In the genomic region with DNA sequence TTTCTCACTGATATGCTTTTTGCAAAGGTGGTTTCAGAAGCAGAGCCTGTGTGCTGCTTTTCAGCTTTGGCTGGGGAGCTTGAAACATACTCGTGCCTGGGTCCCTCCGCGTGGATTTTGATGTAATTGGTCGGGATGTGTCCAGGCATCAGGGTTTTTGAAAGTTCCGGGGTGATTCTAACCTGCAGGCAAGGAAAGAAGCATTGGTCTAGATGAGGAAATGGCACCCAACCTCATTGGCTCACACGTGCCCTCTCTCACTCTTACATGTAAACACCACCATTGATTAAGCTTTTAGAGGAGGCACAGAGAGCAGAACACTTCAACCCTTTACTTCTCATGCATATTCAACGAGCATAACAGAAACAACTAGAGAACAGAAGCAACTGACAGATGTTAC, we compare ENCODE assay signal across 1 cellular context.
A peak's percentile ranks its signal among the peaks of the same experiment; 100 is the strongest.
TF ChIP-seq lines count a peak whose summit lies in the region.

No MANE protein-coding gene starts in this region.

TF ChIP-seq in H1, 55 proteins besides CTCF, POLR2A, EP300 and RAD21:
- TF ChIP-seq, protein P1, sequence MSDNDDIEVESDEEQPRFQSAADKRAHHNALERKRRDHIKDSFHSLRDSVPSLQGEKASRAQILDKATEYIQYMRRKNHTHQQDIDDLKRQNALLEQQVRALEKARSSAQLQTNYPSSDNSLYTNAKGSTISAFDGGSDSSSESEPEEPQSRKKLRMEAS (IDR thresholded peaks at IDR 0.05) = peak; percentile 60
- 0 out of 2 replicates have a peak, but pooled peaks have one; percentile 2 for TF ChIP-seq YY1 (IDR thresholded peaks at IDR 0.05; ENCODE audit: low read depth, low read length)
- TF ChIP-seq, protein P2, sequence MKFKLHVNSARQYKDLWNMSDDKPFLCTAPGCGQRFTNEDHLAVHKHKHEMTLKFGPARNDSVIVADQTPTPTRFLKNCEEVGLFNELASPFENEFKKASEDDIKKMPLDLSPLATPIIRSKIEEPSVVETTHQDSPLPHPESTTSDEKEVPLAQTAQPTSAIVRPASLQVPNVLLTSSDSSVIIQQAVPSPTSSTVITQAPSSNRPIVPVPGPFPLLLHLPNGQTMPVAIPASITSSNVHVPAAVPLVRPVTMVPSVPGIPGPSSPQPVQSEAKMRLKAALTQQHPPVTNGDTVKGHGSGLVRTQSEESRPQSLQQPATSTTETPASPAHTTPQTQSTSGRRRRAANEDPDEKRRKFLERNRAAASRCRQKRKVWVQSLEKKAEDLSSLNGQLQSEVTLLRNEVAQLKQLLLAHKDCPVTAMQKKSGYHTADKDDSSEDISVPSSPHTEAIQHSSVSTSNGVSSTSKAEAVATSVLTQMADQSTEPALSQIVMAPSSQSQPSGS (IDR thresholded peaks at IDR 0.05; ENCODE audit: low read length) = no peak
